In genomic region chr6:146857180-146857959, GRCh38 we compare ENCODE assay signal across 8 cellular contexts.
A peak's percentile ranks its signal among the peaks of the same experiment; 100 is the strongest.
DNase-seq lines count a peak whose midpoint lies in the region; ATAC-seq and TF ChIP-seq lines count a peak whose summit lies in the region.

No MANE protein-coding gene starts in this region.

- peak overlapping the region; percentile 70 for H3K4me3 Mint-ChIP-seq in GM23338
- H3K4me3 Mint-ChIP-seq in natural killer cell treated with Interleukin-12 subunit alpha and Interleukin-12 subunit beta and Interleukin-15 and Interleukin-18, amount 100 ng/mL, for 72 hours = peak overlapping the region; percentile 36

- peak; percentile 96 to 97 for TF ChIP-seq CTCF in GM23338 (conservative IDR thresholded peaks at IDR 0.05; ENCODE audit: low read depth in 2 of 2)
- TF ChIP-seq CTCF in KMS-11 (conservative IDR thresholded peaks at IDR 0.05; ENCODE audit: low read depth, low read length) = peak; percentile 91
- TF ChIP-seq CTCF in Panc1 (IDR thresholded peaks at IDR 0.05) = peak; percentile 99
- TF ChIP-seq CTCF in fibroblast of the aortic adventitia (IDR thresholded peaks at IDR 0.05; ENCODE audit: insufficient read depth, low read length) = peak; percentile 96

- H3K4me1 ChIP-seq in GM23338 (ENCODE audit: insufficient read depth) (no peaks in the 10 kb centered on the region), KMS-11 (ENCODE audit: low read depth, poor library complexity, severe bottlenecking) (peaks cover 5% of the 10 kb centered on the region), Panc1 (ENCODE audit: control insufficient read depth, insufficient read depth, low read length) (peaks cover 12% of the 10 kb centered on the region; the same call in 1 of the 2 replicates)

- CTCF ChIA-PET in Panc1 (lab: Charles Lee) = no interaction called here

- intact Hi-C loops in Panc1 (cut with micrococcal nuclease; ENCODE audit: unreplicated experiment) = loop anchor here (5.0 kb wide), 2 partner anchors 265 to 1310 kb away; no protein-coding TSS in a partner anchor

- H2AFZ ChIP-seq in GM23338 = peak overlapping the region; percentile 80
- peak overlapping the region; percentile 90 for H2AFZ ChIP-seq in KMS-11 (ENCODE audit: low read depth)

- H3K4me3 ChIP-seq in GM23338 (peak overlapping the region; percentile 49), KMS-11 (IDR thresholded peaks at IDR 0.05; ENCODE audit: insufficient read depth, low read depth, low read length) (no peak overlapping the region), Panc1 (ENCODE audit: low read depth in 2 of 2, low read length in 2 of 2) (peak overlapping the region; percentile 43 to 67), fibroblast of the aortic adventitia (ENCODE audit: low read depth, low read length) (peak overlapping the region; percentile 53)

- H3K9ac ChIP-seq in KMS-11 = no peak overlapping the region

- no peaks in the 10 kb centered on the region; the same call in 2 of the 3 replicates for H3K36me3 Mint-ChIP-seq in GM23338 (ENCODE audit: low read depth)
- no peaks in the 10 kb centered on the region for H3K36me3 Mint-ChIP-seq in natural killer cell treated with Interleukin-12 subunit alpha and Interleukin-12 subunit beta and Interleukin-15 and Interleukin-18, amount 100 ng/mL, for 72 hours

- H3K27ac ChIP-seq in GM23338 (ENCODE audit: low read depth) (no peak overlapping the region), KMS-11 (no peak overlapping the region), Panc1 (ENCODE audit: low read length) (peak overlapping the region; percentile 94)

- H3K27me3 Mint-ChIP-seq in GM23338 (ENCODE audit: insufficient read depth, low read depth, poor library complexity) = peaks cover 6% of the 10 kb centered on the region
- H3K27me3 Mint-ChIP-seq in natural killer cell treated with Interleukin-12 subunit alpha and Interleukin-12 subunit beta and Interleukin-15 and Interleukin-18, amount 100 ng/mL, for 72 hours = peaks cover 7 to 20% of the 10 kb centered on the region in 2 donors

- no peaks in the 10 kb centered on the region for H3F3A ChIP-seq in GM23338 (replicated peaks; ENCODE audit: low read depth)

- no TSS peak for BruUV-seq in Panc1 (replicated peaks; lab: Mats Ljungman, UMichigan)

- no peaks in the 10 kb centered on the region for H3K36me3 ChIP-seq in GM23338 (ENCODE audit: insufficient read depth)
- no peaks in the 10 kb centered on the region for H3K36me3 ChIP-seq in KMS-11 (ENCODE audit: insufficient read depth)
- H3K36me3 ChIP-seq in Panc1 (ENCODE audit: control insufficient read depth, insufficient read depth, low read length) = no peaks in the 10 kb centered on the region

- in situ Hi-C loops in Panc1 (cut with HindIII; ENCODE audit: low pct_unique_long_range_greater_than_20kb, low sequenced_read_pairs) = no loop called here

- ATAC-seq in GM23338 (peak; percentile 97), Panc1 (peak; percentile 99)
- ATAC-seq in natural killer cell treated with Interleukin-12 subunit alpha and Interleukin-12 subunit beta and Interleukin-15 and Interleukin-18, amount 100 ng/mL, for 72 hours = peak; percentile 73 to 89

- no peak overlapping the region for H3K27ac Mint-ChIP-seq in GM23338
- peak overlapping the region; percentile 10 to 81 for H3K27ac Mint-ChIP-seq in natural killer cell treated with Interleukin-12 subunit alpha and Interleukin-12 subunit beta and Interleukin-15 and Interleukin-18, amount 100 ng/mL, for 72 hours

- DNase-seq in Daoy (ENCODE audit: low read depth) (peak; percentile 91), GM23338 (ENCODE audit: low spot score) (peak; percentile 92), Panc1 (ENCODE audit: low read depth, low spot score) (peak; percentile 43), fibroblast of the aortic adventitia (ENCODE audit: low read depth) (peak; percentile 93)
- peak; percentile 47 to 58 for DNase-seq in activated T-helper 1 cell treated with anti-CD3 and anti-CD28 coated beads, Interleukin-2, amount 50 U/mL, for 16 hours (ENCODE audit: low read depth in 1 of 2, low spot score in 1 of 2)
- peak; percentile 83 for DNase-seq in natural killer cell treated with Interleukin-12 subunit alpha and Interleukin-12 subunit beta and Interleukin-15 and Interleukin-18, amount 100 ng/mL, for 72 hours (ENCODE audit: low spot score)
- peak; percentile 55 for DNase-seq in stimulated activated naive CD4-positive, alpha-beta T cell treated with Interleukin-2 at 50 U/mL for 16 hours (lab: John Stamatoyannopoulos, UW)

- no peaks in the 10 kb centered on the region for H3K79me2 ChIP-seq in GM23338 (replicated peaks; ENCODE audit: insufficient read depth)
- H3K79me2 ChIP-seq in KMS-11 (ENCODE audit: insufficient read depth, low read depth) = no peaks in the 10 kb centered on the region

- H3K9me2 ChIP-seq in GM23338 (ENCODE audit: insufficient read depth) = no peaks in the 10 kb centered on the region

- no peaks in the 10 kb centered on the region for H3K27me3 ChIP-seq in GM23338 (ENCODE audit: insufficient read depth)
- no peaks in the 10 kb centered on the region for H3K27me3 ChIP-seq in KMS-11 (ENCODE audit: insufficient read depth, low read depth)
- no peaks in the 10 kb centered on the region for H3K27me3 ChIP-seq in Panc1 (ENCODE audit: control insufficient read depth, insufficient read depth, low read length)

- no peaks in the 10 kb centered on the region for H3K9me3 ChIP-seq in Panc1 (ENCODE audit: control insufficient read depth, insufficient read depth, low read depth, low read length)

- H3K4me2 ChIP-seq in GM23338 (peak overlapping the region; percentile 74), KMS-11 (peak overlapping the region; percentile 39; the same call in 1 of the 2 replicates)

- peaks cover 7% of the 10 kb centered on the region; the same call in 1 of the 3 replicates for H3K4me1 Mint-ChIP-seq in GM23338
- H3K4me1 Mint-ChIP-seq in natural killer cell treated with Interleukin-12 subunit alpha and Interleukin-12 subunit beta and Interleukin-15 and Interleukin-18, amount 100 ng/mL, for 72 hours (ENCODE audit: low read depth in 2 of 2) = peaks cover 26% of the 10 kb centered on the region in 2 donors

- no peaks in the 10 kb centered on the region for H3K9me3 Mint-ChIP-seq in GM23338
- peaks cover 8% of the 10 kb centered on the region for H3K9me3 Mint-ChIP-seq in natural killer cell treated with Interleukin-12 subunit alpha and Interleukin-12 subunit beta and Interleukin-15 and Interleukin-18, amount 100 ng/mL, for 72 hours

- H4K20me1 ChIP-seq in GM23338 (replicated peaks; ENCODE audit: insufficient read depth) = no peaks in the 10 kb centered on the region
- H4K20me1 ChIP-seq in KMS-11 (ENCODE audit: insufficient read depth) = no peaks in the 10 kb centered on the region

- POLR2A ChIA-PET in Panc1 (lab: Charles Lee) = no interaction called here

TF ChIP-seq in GM23338, 12 proteins besides CTCF, POLR2A, EP300 and RAD21 (continues in another document):
- no peak for TF ChIP-seq REST (IDR thresholded peaks at IDR 0.05; ENCODE audit: unreplicated experiment)
- TF ChIP-seq CREB1 (CRISPR knock-in tag; IDR thresholded peaks at IDR 0.05; ENCODE audit: low read depth) = peak; percentile 86
- TF ChIP-seq ZNF331 (CRISPR knock-in tag; IDR thresholded peaks at IDR 0.05; ENCODE audit: low read depth) = no peak
- no peak for TF ChIP-seq POLR2AphosphoS5 (IDR thresholded peaks at IDR 0.05; ENCODE audit: low read depth)

Comparison
In these comparisons a context has a peak if more than half of its experiments do, and no peak if none do; other contexts are left out.
1. DNase-seq: peak in every context shown above with its lines; median percentile 93 in fibroblast of the aortic adventitia; 92 in GM23338; 91 in Daoy; 83 in natural killer cell treated with Interleukin-12 subunit alpha and Interleukin-12 subunit beta and Interleukin-15 and Interleukin-18, amount 100 ng/mL, for 72 hours; 55 in stimulated activated naive CD4-positive, alpha-beta T cell treated with Interleukin-2 at 50 U/mL for 16 hours; 52 in activated T-helper 1 cell treated with anti-CD3 and anti-CD28 coated beads, Interleukin-2, amount 50 U/mL, for 16 hours; 43 in Panc1.